In the genomic region with DNA sequence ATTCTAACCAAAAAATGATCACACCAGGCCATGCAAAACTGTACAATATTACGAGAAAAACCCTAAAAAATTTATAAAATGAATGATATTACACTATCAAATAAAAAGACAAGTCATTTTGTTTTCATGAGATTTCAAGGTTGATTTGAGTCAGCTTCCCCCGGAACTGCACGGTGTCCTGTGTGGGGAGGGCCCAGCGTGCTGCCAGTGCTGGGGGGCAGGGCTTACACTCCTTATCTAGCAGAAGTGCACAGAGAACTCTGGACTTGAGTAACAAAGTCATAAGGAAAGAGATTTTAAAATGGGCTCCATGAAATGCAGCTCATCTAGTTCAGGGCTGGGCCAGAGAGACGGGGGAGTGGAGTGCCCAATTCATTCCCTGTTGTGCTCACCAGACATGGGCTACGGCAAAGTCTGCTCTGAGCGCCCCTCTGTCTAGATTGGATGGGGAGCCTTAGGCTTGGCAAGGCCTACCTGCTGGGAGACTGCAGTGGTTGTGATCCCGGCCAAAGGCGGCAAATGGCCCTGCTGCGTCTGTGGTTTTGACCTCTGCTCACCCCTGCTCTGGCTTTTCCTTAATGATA, we compare ENCODE assay signal across 1 cellular context.
TF ChIP-seq lines count a peak whose summit lies in the region.

No MANE protein-coding gene starts in this region.

TF ChIP-seq in K562, 482 proteins besides CTCF, POLR2A, EP300 and RAD21 (continued from another document and continues in another):
- TF ChIP-seq, protein P1, sequence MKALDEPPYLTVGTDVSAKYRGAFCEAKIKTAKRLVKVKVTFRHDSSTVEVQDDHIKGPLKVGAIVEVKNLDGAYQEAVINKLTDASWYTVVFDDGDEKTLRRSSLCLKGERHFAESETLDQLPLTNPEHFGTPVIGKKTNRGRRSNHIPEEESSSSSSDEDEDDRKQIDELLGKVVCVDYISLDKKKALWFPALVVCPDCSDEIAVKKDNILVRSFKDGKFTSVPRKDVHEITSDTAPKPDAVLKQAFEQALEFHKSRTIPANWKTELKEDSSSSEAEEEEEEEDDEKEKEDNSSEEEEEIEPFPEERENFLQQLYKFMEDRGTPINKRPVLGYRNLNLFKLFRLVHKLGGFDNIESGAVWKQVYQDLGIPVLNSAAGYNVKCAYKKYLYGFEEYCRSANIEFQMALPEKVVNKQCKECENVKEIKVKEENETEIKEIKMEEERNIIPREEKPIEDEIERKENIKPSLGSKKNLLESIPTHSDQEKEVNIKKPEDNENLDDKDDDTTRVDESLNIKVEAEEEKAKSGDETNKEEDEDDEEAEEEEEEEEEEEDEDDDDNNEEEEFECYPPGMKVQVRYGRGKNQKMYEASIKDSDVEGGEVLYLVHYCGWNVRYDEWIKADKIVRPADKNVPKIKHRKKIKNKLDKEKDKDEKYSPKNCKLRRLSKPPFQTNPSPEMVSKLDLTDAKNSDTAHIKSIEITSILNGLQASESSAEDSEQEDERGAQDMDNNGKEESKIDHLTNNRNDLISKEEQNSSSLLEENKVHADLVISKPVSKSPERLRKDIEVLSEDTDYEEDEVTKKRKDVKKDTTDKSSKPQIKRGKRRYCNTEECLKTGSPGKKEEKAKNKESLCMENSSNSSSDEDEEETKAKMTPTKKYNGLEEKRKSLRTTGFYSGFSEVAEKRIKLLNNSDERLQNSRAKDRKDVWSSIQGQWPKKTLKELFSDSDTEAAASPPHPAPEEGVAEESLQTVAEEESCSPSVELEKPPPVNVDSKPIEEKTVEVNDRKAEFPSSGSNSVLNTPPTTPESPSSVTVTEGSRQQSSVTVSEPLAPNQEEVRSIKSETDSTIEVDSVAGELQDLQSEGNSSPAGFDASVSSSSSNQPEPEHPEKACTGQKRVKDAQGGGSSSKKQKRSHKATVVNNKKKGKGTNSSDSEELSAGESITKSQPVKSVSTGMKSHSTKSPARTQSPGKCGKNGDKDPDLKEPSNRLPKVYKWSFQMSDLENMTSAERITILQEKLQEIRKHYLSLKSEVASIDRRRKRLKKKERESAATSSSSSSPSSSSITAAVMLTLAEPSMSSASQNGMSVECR (CRISPR knock-in tag; IDR thresholded peaks at IDR 0.05), result no peak
- TF ChIP-seq CBFA2T2 (conservative IDR thresholded peaks at IDR 0.05), result no peak
- TF ChIP-seq NCOA1 (IDR thresholded peaks at IDR 0.05; ENCODE audit: low read depth), result no peak
- TF ChIP-seq TAF7 (tag; IDR thresholded peaks at IDR 0.05), result no peak
- peak; percentile 12 for TF ChIP-seq TBP (optimal IDR thresholded peaks at IDR 0.05; ENCODE audit: low read depth, low read length)
- no peak for TF ChIP-seq CHD1 (IDR thresholded peaks at IDR 0.05; ENCODE audit: low read length)
- TF ChIP-seq NCOA4 (IDR thresholded peaks at IDR 0.05; ENCODE audit: partially characterized antibody), result no peak
- TF ChIP-seq, protein P2, sequence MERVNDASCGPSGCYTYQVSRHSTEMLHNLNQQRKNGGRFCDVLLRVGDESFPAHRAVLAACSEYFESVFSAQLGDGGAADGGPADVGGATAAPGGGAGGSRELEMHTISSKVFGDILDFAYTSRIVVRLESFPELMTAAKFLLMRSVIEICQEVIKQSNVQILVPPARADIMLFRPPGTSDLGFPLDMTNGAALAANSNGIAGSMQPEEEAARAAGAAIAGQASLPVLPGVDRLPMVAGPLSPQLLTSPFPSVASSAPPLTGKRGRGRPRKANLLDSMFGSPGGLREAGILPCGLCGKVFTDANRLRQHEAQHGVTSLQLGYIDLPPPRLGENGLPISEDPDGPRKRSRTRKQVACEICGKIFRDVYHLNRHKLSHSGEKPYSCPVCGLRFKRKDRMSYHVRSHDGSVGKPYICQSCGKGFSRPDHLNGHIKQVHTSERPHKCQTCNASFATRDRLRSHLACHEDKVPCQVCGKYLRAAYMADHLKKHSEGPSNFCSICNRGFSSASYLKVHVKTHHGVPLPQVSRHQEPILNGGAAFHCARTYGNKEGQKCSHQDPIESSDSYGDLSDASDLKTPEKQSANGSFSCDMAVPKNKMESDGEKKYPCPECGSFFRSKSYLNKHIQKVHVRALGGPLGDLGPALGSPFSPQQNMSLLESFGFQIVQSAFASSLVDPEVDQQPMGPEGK (CRISPR knock-in tag; IDR thresholded peaks at IDR 0.05; ENCODE audit: borderline replicate concordance), result peak; percentile 84; the same call in 1 of the 2 replicates
- TF ChIP-seq CBFA2T3 (IDR thresholded peaks at IDR 0.05), result 0 out of 2 replicates have a peak, but pooled peaks have one; percentile 16
- TF ChIP-seq SNRNP70 (optimal IDR thresholded peaks at IDR 0.05; ENCODE audit: low read depth, low read length), result no peak
- no peak for TF ChIP-seq ZNF551 (CRISPR knock-in tag; IDR thresholded peaks at IDR 0.05)
- TF ChIP-seq BRD9 (IDR thresholded peaks at IDR 0.05; ENCODE audit: low read depth, partially characterized antibody), result no peak
- TF ChIP-seq MTA2 (IDR thresholded peaks at IDR 0.05; ENCODE audit: low read depth), result no peak
- no peak for TF ChIP-seq TAF9B (IDR thresholded peaks at IDR 0.05; ENCODE audit: partially characterized antibody)
- TF ChIP-seq ZFP30 (CRISPR knock-in tag; IDR thresholded peaks at IDR 0.05; ENCODE audit: borderline replicate concordance), result no peak
- no peak for TF ChIP-seq ZNF707 (CRISPR knock-in tag; conservative IDR thresholded peaks at IDR 0.05)
- no peak for TF ChIP-seq SP2 (IDR thresholded peaks at IDR 0.05; ENCODE audit: extremely low read depth, low read depth, low read length, poor library complexity, severe bottlenecking)
- no peak for TF ChIP-seq ZNF23 (CRISPR knock-in tag; IDR thresholded peaks at IDR 0.05)
- TF ChIP-seq POLR2H (tag; IDR thresholded peaks at IDR 0.05; ENCODE audit: low read depth), result no peak
- no peak for TF ChIP-seq ZNF699 (CRISPR knock-in tag; IDR thresholded peaks at IDR 0.05; ENCODE audit: insufficient replicate concordance)
- TF ChIP-seq SMAD3 (CRISPR knock-in tag; conservative IDR thresholded peaks at IDR 0.05), result no peak
- TF ChIP-seq, protein P3, sequence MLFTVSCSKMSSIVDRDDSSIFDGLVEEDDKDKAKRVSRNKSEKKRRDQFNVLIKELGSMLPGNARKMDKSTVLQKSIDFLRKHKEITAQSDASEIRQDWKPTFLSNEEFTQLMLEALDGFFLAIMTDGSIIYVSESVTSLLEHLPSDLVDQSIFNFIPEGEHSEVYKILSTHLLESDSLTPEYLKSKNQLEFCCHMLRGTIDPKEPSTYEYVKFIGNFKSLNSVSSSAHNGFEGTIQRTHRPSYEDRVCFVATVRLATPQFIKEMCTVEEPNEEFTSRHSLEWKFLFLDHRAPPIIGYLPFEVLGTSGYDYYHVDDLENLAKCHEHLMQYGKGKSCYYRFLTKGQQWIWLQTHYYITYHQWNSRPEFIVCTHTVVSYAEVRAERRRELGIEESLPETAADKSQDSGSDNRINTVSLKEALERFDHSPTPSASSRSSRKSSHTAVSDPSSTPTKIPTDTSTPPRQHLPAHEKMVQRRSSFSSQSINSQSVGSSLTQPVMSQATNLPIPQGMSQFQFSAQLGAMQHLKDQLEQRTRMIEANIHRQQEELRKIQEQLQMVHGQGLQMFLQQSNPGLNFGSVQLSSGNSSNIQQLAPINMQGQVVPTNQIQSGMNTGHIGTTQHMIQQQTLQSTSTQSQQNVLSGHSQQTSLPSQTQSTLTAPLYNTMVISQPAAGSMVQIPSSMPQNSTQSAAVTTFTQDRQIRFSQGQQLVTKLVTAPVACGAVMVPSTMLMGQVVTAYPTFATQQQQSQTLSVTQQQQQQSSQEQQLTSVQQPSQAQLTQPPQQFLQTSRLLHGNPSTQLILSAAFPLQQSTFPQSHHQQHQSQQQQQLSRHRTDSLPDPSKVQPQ (CRISPR knock-in tag; IDR thresholded peaks at IDR 0.05; ENCODE audit: borderline replicate concordance), result no peak
- no peak for TF ChIP-seq ZNF668 (CRISPR knock-in tag; IDR thresholded peaks at IDR 0.05)
- TF ChIP-seq TAF15 (IDR thresholded peaks at IDR 0.05; ENCODE audit: low read depth, low read length), result no peak
- TF ChIP-seq THAP12 (CRISPR knock-in tag; IDR thresholded peaks at IDR 0.05), result no peak
- TF ChIP-seq ZNF431 (CRISPR knock-in tag; IDR thresholded peaks at IDR 0.05), result no peak
- no peak for TF ChIP-seq TAL1 (IDR thresholded peaks at IDR 0.05)
- no peak for TF ChIP-seq RFX7 (CRISPR knock-in tag; IDR thresholded peaks at IDR 0.05)
- no peak for TF ChIP-seq ESRRA (IDR thresholded peaks at IDR 0.05; ENCODE audit: borderline replicate concordance, low read depth)
- no peak for TF ChIP-seq HSF4 (CRISPR knock-in tag; IDR thresholded peaks at IDR 0.05; ENCODE audit: borderline replicate concordance)
- TF ChIP-seq MXI1 (IDR thresholded peaks at IDR 0.05; ENCODE audit: low read depth, low read length), result no peak
- TF ChIP-seq TEAD4 (IDR thresholded peaks at IDR 0.05; ENCODE audit: low read length), result no peak; the same call in 1 of the 2 replicates
- no peak for TF ChIP-seq TEAD4 (CRISPR knock-in tag; IDR thresholded peaks at IDR 0.05; ENCODE audit: borderline replicate concordance)
- TF ChIP-seq KAT8 (IDR thresholded peaks at IDR 0.05; ENCODE audit: low read depth), result no peak
- no peak for TF ChIP-seq CBFB (CRISPR knock-in tag; IDR thresholded peaks at IDR 0.05)
- TF ChIP-seq ZNF518B (CRISPR knock-in tag; IDR thresholded peaks at IDR 0.05), result no peak
- TF ChIP-seq ZNF584 (CRISPR knock-in tag; IDR thresholded peaks at IDR 0.05; ENCODE audit: low read depth), result no peak
- TF ChIP-seq SNAPC5 (CRISPR knock-in tag; IDR thresholded peaks at IDR 0.05), result no peak
- TF ChIP-seq NR2C1 (IDR thresholded peaks at IDR 0.05), result 0 out of 2 replicates have a peak, but pooled peaks have one; percentile 39
- no peak; the same call in 1 of the 2 replicates for TF ChIP-seq NR2C1 (tag; IDR thresholded peaks at IDR 0.05)
- TF ChIP-seq ETS2 (tag; IDR thresholded peaks at IDR 0.05; ENCODE audit: borderline replicate concordance, poor library complexity, severe bottlenecking), result no peak
- TF ChIP-seq, protein P4, sequence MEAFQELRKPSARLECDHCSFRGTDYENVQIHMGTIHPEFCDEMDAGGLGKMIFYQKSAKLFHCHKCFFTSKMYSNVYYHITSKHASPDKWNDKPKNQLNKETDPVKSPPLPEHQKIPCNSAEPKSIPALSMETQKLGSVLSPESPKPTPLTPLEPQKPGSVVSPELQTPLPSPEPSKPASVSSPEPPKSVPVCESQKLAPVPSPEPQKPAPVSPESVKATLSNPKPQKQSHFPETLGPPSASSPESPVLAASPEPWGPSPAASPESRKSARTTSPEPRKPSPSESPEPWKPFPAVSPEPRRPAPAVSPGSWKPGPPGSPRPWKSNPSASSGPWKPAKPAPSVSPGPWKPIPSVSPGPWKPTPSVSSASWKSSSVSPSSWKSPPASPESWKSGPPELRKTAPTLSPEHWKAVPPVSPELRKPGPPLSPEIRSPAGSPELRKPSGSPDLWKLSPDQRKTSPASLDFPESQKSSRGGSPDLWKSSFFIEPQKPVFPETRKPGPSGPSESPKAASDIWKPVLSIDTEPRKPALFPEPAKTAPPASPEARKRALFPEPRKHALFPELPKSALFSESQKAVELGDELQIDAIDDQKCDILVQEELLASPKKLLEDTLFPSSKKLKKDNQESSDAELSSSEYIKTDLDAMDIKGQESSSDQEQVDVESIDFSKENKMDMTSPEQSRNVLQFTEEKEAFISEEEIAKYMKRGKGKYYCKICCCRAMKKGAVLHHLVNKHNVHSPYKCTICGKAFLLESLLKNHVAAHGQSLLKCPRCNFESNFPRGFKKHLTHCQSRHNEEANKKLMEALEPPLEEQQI (IDR thresholded peaks at IDR 0.05), result no peak
- no peak for TF ChIP-seq PHF8 (IDR thresholded peaks at IDR 0.05; ENCODE audit: borderline replicate concordance, low read length)
- TF ChIP-seq ZNF347 (CRISPR knock-in tag; IDR thresholded peaks at IDR 0.05; ENCODE audit: low read depth), result no peak
- TF ChIP-seq, protein P5, sequence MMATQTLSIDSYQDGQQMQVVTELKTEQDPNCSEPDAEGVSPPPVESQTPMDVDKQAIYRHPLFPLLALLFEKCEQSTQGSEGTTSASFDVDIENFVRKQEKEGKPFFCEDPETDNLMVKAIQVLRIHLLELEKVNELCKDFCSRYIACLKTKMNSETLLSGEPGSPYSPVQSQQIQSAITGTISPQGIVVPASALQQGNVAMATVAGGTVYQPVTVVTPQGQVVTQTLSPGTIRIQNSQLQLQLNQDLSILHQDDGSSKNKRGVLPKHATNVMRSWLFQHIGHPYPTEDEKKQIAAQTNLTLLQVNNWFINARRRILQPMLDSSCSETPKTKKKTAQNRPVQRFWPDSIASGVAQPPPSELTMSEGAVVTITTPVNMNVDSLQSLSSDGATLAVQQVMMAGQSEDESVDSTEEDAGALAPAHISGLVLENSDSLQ (IDR thresholded peaks at IDR 0.05), result no peak
- TF ChIP-seq ELF2 (CRISPR knock-in tag; IDR thresholded peaks at IDR 0.05), result no peak
- TF ChIP-seq ETV5 (CRISPR knock-in tag; IDR thresholded peaks at IDR 0.05; ENCODE audit: low read depth), result peak; percentile 51; the same call in 1 of the 2 replicates
